ENCODE assay signal across 18 cellular contexts in genomic region chr1:207003216-207003615, GRCh38. TPM values are rescaled to one million over a fixed set of nuclear protein-coding genes. Genes with fewer than 3 reads are reported as not detected.
DNase-seq lines count a peak whose midpoint lies in the region; ATAC-seq and TF ChIP-seq lines count a peak whose summit lies in the region.
"Had no signal": no experiment of that assay in that cellular context is flagged by ENCODE, and none has a peak within 500 bp of the region (broad histone marks: within the 10 kb centered on the region; RNA-seq: fewer than 3 reads in every experiment).

No MANE protein-coding gene starts in this region.

- DNase-seq in epithelial cell of prostate (ENCODE audit: low read depth, low spot score), result no peak
- DNase-seq in stomach, result no peak
- DNase-seq in caudate nucleus (lab: John Stamatoyannopoulos, UW), result no peak
- DNase-seq: activated CD4-positive, alpha-beta T cell treated with anti-CD3 and anti-CD28 coated beads for 48 hours; activated effector memory CD4-positive, alpha-beta T cell treated with Interleukin-2 at 50 U/mL for 16 hours; NCI-H1092; NCI-H2081 treated with DMSO at 0.1 percent for 48 hours; stimulated activated naive CD8-positive, alpha-beta T cell treated with anti-CD3 and anti-CD28 coated beads, Interleukin-15, Interleukin-2, amounts not matched to agents 100 U/mL and 50 U/mL, for 24 hours; SW 1271 had no signal

- no peaks in the 10 kb centered on the region for H3K27me3 ChIP-seq in stomach
- H3K27me3 ChIP-seq: cardiac muscle cell, right atrium auricular region had no signal

- H3K4me3 ChIP-seq in stomach, result no peak overlapping the region
- H3K4me3 ChIP-seq: cardiac muscle cell, right atrium auricular region had no signal

- intact Hi-C loops in stomach (cut with DNase I; ENCODE audit: low total_unique reads), result no loop called here

- no peaks in the 10 kb centered on the region for H3K36me3 ChIP-seq in stomach
- H3K36me3 ChIP-seq: cardiac muscle cell, right atrium auricular region had no signal

- H3K4me1 ChIP-seq in stomach, result peaks cover 41 to 57% (median 48%) of the 10 kb centered on the region in 4 donors
- H3K4me1 ChIP-seq: right atrium auricular region had no signal

- ATAC-seq in HG03460 (IDR thresholded peaks at IDR 0.05; ENCODE audit: unreplicated experiment), result no peak
- no peak for ATAC-seq in GM21360 (IDR thresholded peaks at IDR 0.05; ENCODE audit: unreplicated experiment)
- ATAC-seq: stimulated activated naive CD8-positive, alpha-beta T cell treated with anti-CD3 and anti-CD28 coated beads, Interleukin-15, Interleukin-2, amounts not matched to agents 100 U/mL and 50 U/mL, for 24 hours had no signal

- H3K27ac ChIP-seq in epithelial cell of prostate, result peak overlapping the region; percentile 98
- peak overlapping the region; percentile 74 to 94 (median 83) for H3K27ac ChIP-seq in stomach
- no peak overlapping the region for H3K27ac ChIP-seq in caudate nucleus (ENCODE audit: low read depth, low read length)
- H3K27ac ChIP-seq: cardiac muscle cell, right atrium auricular region had no signal

- TF ChIP-seq POLR2A in stomach (IDR thresholded peaks at IDR 0.05), result no peak

- WGBS in stomach, 5 donors, result 73 to 92% (median 78%) methylated on average over 4 of the region's 4 CpGs

- TF ChIP-seq RAD21 in Ishikawa (IDR thresholded peaks at IDR 0.05; ENCODE audit: low read depth), result no peak

- H3K9me3 ChIP-seq in stomach, result no peaks in the 10 kb centered on the region
- H3K9me3 ChIP-seq: right atrium auricular region had no signal

- TF ChIP-seq EP300 in Ishikawa (IDR thresholded peaks at IDR 0.05; ENCODE audit: borderline replicate concordance), result no peak
- no peak for TF ChIP-seq EP300 in stomach (IDR thresholded peaks at IDR 0.05)

- TF ChIP-seq CTCF in stomach (IDR thresholded peaks at IDR 0.05), result no peak

TF ChIP-seq in Ishikawa, 13 proteins besides CTCF, POLR2A, EP300 and RAD21:
- TF ChIP-seq TCF12 (IDR thresholded peaks at IDR 0.05; ENCODE audit: low read depth) (no peak), FOXM1 (IDR thresholded peaks at IDR 0.05; ENCODE audit: borderline replicate concordance, low read depth) (no peak), YY1 (IDR thresholded peaks at IDR 0.05; ENCODE audit: low read depth) (no peak), CREB1 (IDR thresholded peaks at IDR 0.05; ENCODE audit: low read depth) (no peak), NFIC (IDR thresholded peaks at IDR 0.05) (no peak)
- TF ChIP-seq, protein P1, sequence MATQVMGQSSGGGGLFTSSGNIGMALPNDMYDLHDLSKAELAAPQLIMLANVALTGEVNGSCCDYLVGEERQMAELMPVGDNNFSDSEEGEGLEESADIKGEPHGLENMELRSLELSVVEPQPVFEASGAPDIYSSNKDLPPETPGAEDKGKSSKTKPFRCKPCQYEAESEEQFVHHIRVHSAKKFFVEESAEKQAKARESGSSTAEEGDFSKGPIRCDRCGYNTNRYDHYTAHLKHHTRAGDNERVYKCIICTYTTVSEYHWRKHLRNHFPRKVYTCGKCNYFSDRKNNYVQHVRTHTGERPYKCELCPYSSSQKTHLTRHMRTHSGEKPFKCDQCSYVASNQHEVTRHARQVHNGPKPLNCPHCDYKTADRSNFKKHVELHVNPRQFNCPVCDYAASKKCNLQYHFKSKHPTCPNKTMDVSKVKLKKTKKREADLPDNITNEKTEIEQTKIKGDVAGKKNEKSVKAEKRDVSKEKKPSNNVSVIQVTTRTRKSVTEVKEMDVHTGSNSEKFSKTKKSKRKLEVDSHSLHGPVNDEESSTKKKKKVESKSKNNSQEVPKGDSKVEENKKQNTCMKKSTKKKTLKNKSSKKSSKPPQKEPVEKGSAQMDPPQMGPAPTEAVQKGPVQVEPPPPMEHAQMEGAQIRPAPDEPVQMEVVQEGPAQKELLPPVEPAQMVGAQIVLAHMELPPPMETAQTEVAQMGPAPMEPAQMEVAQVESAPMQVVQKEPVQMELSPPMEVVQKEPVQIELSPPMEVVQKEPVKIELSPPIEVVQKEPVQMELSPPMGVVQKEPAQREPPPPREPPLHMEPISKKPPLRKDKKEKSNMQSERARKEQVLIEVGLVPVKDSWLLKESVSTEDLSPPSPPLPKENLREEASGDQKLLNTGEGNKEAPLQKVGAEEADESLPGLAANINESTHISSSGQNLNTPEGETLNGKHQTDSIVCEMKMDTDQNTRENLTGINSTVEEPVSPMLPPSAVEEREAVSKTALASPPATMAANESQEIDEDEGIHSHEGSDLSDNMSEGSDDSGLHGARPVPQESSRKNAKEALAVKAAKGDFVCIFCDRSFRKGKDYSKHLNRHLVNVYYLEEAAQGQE (IDR thresholded peaks at IDR 0.05; ENCODE audit: low read depth), result no peak
- TF ChIP-seq, protein P2, sequence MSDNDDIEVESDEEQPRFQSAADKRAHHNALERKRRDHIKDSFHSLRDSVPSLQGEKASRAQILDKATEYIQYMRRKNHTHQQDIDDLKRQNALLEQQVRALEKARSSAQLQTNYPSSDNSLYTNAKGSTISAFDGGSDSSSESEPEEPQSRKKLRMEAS (IDR thresholded peaks at IDR 0.05), result peak; percentile 41; the same call in 1 of the 2 replicates

RNA-seq across cellular contexts. Expression of gene C1orf116, which starts 29.3 kb away (rescaled TPM):
- total RNA-seq in stomach, result 10 to 100 TPM; 18.0 to 91.7 (median 59.5) TPM
- polyA plus RNA-seq in stomach, result 10 to 100 TPM; 17.1 to 50.4 (median 29.7) TPM
- total RNA-seq: dermis microvascular lymphatic vessel endothelial cell, NCI-H460 had no signal

RNA-seq across cellular contexts. Expression of gene FCAMR, which starts 33.0 kb away (rescaled TPM):
- under 1 TPM in 2 of 5 donors, not detected in 3; 0.37 to 0.58 TPM for total RNA-seq in stomach
- polyA plus RNA-seq in stomach, result under 1 TPM in 1 of 3 donors, not detected in 2; 0.30 TPM
- total RNA-seq: cardiac muscle cell, Daoy, dermis microvascular lymphatic vessel endothelial cell, NCI-H460, right atrium auricular region, urinary bladder had no signal
- polyA plus RNA-seq: cardiac muscle cell, urinary bladder had no signal

RNA-seq across cellular contexts. Expression of gene YOD1, which starts 47.8 kb away (rescaled TPM):
- 10 to 100 TPM in 2 of 5 donors, 1 to 10 TPM in 3; 2.3 to 47.9 (median 9.4) TPM for total RNA-seq in stomach
- polyA plus RNA-seq in stomach, result 1 to 10 TPM; 1.5 to 3.2 (median 1.5) TPM

RNA-seq across cellular contexts. Expression of gene PFKFB2, which starts 49.9 kb away (rescaled TPM):
- total RNA-seq in stomach, result 10 to 100 TPM in 4 of 5 donors, 1 to 10 TPM in 1; 2.3 to 97.3 (median 29.1) TPM
- 1 to 10 TPM; 5.1 to 9.3 (median 6.7) TPM for polyA plus RNA-seq in stomach

RNA-seq across cellular contexts. Expression of gene PIGR, which starts 57.0 kb away (rescaled TPM):
- 1,000 to 10,000 TPM in 2 of 5 donors, 100 to 1,000 TPM in 2, 10 to 100 TPM in 1; 72.7 to 3,112 (median 316) TPM for total RNA-seq in stomach
- polyA plus RNA-seq in stomach, result 100 to 1,000 TPM in 2 of 3 donors, 1 to 10 TPM in 1; 6.3 to 176 (median 150) TPM
- total RNA-seq: cardiac muscle cell, Daoy, dermis microvascular lymphatic vessel endothelial cell, NCI-H460, right atrium auricular region had no signal
- polyA plus RNA-seq: cardiac muscle cell had no signal
